ENCODE assay signal across 16 cellular contexts in the genomic region with DNA sequence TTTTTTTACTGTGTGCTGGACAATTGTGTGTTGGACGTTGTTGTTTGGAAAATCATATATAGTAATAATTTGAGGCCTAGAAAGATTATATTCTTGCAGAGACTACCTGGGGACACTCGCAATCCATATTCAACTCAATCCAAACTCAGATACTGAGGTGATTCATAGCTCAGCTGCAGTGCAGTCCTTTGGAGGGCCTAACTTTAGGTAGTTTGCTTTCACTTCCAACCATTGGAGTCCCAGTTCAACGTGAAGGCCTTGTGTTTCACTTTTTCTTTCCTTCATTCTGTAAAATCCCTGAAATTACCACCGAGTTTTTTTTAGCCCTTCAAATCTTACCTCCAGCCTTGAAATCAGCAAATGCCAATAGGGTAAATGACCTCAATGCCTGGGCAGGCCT. TPM values are rescaled to one million over a fixed set of nuclear protein-coding genes. Genes with fewer than 3 reads are reported as not detected.
"Had no signal": no experiment of that assay in that cellular context is flagged by ENCODE, and none has a peak within 500 bp of the region (broad histone marks: within the 10 kb centered on the region; RNA-seq: fewer than 3 reads in every experiment).

No MANE protein-coding gene starts in this region.

- H3K4me1 ChIP-seq: gastroesophageal sphincter, heart left ventricle, left ventricle myocardium inferior, upper lobe of right lung had no signal

- H3K27ac ChIP-seq: brain microvascular endothelial cell, gastroesophageal sphincter, heart left ventricle, left ventricle myocardium inferior, thoracic aorta, upper lobe of right lung had no signal

- DNase-seq: activated CD4-positive, alpha-beta T cell treated with anti-CD3 and anti-CD28 coated beads, Interleukin-2, amount 10 ng/mL, durations not matched to agents 7 days and 5 days; activated CD8-positive, alpha-beta T cell treated with anti-CD3 and anti-CD28 coated beads, Interleukin-2, amount 10 ng/mL, durations not matched to agents 7 days and 5 days; activated naive CD4-positive, alpha-beta T cell treated with anti-CD3 and anti-CD28 coated beads for 36 hours; activated T-cell treated with anti-CD3 and anti-CD28 coated beads, Interleukin-2, amount 50 U/mL, for 24 hours; anterior cingulate cortex; brain microvascular endothelial cell; central memory CD4-positive, alpha-beta T cell; effector CD4-positive, alpha-beta T cell; heart left ventricle; kidney glomerular epithelial cell; left ventricle myocardium inferior; mammary epithelial cell; stimulated activated naive B cell treated with anti-CD40 and anti-IgM and Interleukin-4, amounts not matched to agents 10 μg/mL and 1 μg/mL and 100 μg/mL, for 72 hours; upper lobe of right lung had no signal

- H3K9me3 ChIP-seq: gastroesophageal sphincter, heart left ventricle, left ventricle myocardium inferior, thoracic aorta, upper lobe of right lung had no signal

- H3K36me3 ChIP-seq: brain microvascular endothelial cell, gastroesophageal sphincter, heart left ventricle, left ventricle myocardium inferior, thoracic aorta, upper lobe of right lung had no signal

- ATAC-seq: activated CD8-positive, alpha-beta T cell treated with anti-CD3 and anti-CD28 coated beads, Interleukin-2, amount 10 ng/mL, durations not matched to agents 7 days and 5 days; gastroesophageal sphincter; heart left ventricle; stimulated activated naive B cell treated with anti-CD40 and anti-IgM and Interleukin-4, amounts not matched to agents 10 μg/mL and 1 μg/mL and 100 μg/mL, for 72 hours; upper lobe of right lung had no signal

- H3K27me3 ChIP-seq: brain microvascular endothelial cell, gastroesophageal sphincter had no signal

- H3K4me3 ChIP-seq: gastroesophageal sphincter, heart left ventricle, left ventricle myocardium inferior, thoracic aorta, upper lobe of right lung had no signal

RNA-seq across cellular contexts. Expression of a gene that starts 32.3 kb away (rescaled TPM):
- total RNA-seq: activated CD8-positive, alpha-beta T cell treated with anti-CD3 and anti-CD28 coated beads, Interleukin-2, amount 10 ng/mL, durations not matched to agents 7 days and 5 days; activated naive CD4-positive, alpha-beta T cell treated with anti-CD3 and anti-CD28 coated beads for 36 hours had no signal
